Comparison of ENCODE assay signal across 8 cellular contexts in genomic region chrX:101659601-101660063, GRCh38. TPM values are rescaled to one million over a fixed set of nuclear protein-coding genes. Genes with fewer than 3 reads are reported as not detected.
A peak's percentile ranks its signal among the peaks of the same experiment; 100 is the strongest.
DNase-seq lines count a peak whose midpoint lies in the region; ATAC-seq, FAIRE-seq and TF ChIP-seq lines count a peak whose summit lies in the region.

Gene ARMCX2 (minus strand): TSS chrX:101659850. CDS start chrX:101657588, 2,262 bp downstream.

- H3K27ac ChIP-seq in GM12878 (ENCODE audit: control insufficient read depth, insufficient read depth) (no peak within 1 kb of the TSS), prostate gland (peak within 1 kb of the TSS; percentile 79 to 82)

- H3K36me3 ChIP-seq in GM12878 (ENCODE audit: control insufficient read depth in 2 of 2, insufficient read depth in 2 of 2, low read length in 1 of 2) (no peaks in the 10 kb centered on the region), prostate gland (no peaks in the 10 kb centered on the region)

- H3K27me3 ChIP-seq in GM12878 (replicated peaks in 1 of 2; ENCODE audit: control insufficient read depth in 2 of 2, insufficient read depth in 2 of 2, low read length in 1 of 2) (peaks cover 0 to 2% of the 10 kb centered on the region in 2 experiments; a peak in 1 of 4 replicates), prostate gland (replicated peaks; ENCODE audit: insufficient read depth) (no peaks in the 10 kb centered on the region)

- ATAC-seq in GM21825 (IDR thresholded peaks at IDR 0.05; ENCODE audit: unreplicated experiment): peak; percentile 64
- ATAC-seq in GM12878: peak; percentile 60
- no peak for ATAC-seq in esophagus mucosa

- H3K4me2 ChIP-seq in GM12878 (ENCODE audit: control insufficient read depth, insufficient read depth): peak within 1 kb of the TSS; percentile 76

- TF ChIP-seq RAD21 in GM12878 (IDR thresholded peaks at IDR 0.05; ENCODE audit: insufficient read depth, low read depth, low read length): no peak

- in situ Hi-C loops in GM12878 (cut with MboI): no loop called here

- 23% methylated on average over 14 of the region's 22 CpGs for WGBS in GM12878 (ENCODE audit: insufficient coverage, insufficient replicate concordance, low lambda C conversion rate, missing lambda C conversion rate)
- whole genome bisulfite sequencing in prostate gland: 2% methylated on average over 15 of the region's 22 CpGs

- BruUV-seq in GM12878 (replicated peaks; lab: Mats Ljungman, UMichigan): no TSS peak

- TF ChIP-seq EP300 in GM12878 (IDR thresholded peaks at IDR 0.05; ENCODE audit: borderline replicate concordance in 1 of 2, control insufficient read depth in 1 of 2, low read depth in 2 of 2, low read length in 2 of 2): no peak

- H3K9ac ChIP-seq in GM12878 (ENCODE audit: control insufficient read depth, insufficient read depth, low read length): peak within 1 kb of the TSS; percentile 33

- H3K9me3 ChIP-seq in GM12878 (replicated peaks; ENCODE audit: control insufficient read depth, insufficient read depth, low read length) (no peaks in the 10 kb centered on the region), prostate gland (no peaks in the 10 kb centered on the region)

- SMC1A ChIA-PET in GM12878 (lab: Charles Lee; ENCODE audit: uncharacterized antibody, unreplicated experiment): no interaction called here

- TF ChIP-seq POLR2A in GM12878 (IDR thresholded peaks at IDR 0.05; ENCODE audit: low read depth, low read length) (peak; percentile 94), prostate gland (IDR thresholded peaks at IDR 0.05) (peak; percentile 55)

- DNase-seq in Daoy (ENCODE audit: low read depth) (peak; percentile 69), NCI-H2196 treated with DMSO at 0.1 percent for 48 hours (lab: John Stamatoyannopoulos, UW; ENCODE audit: unreplicated experiment) (peak; percentile 13), GM12878 (ENCODE audit: low read depth, low spot score) (no peak), hypothalamus (lab: John Stamatoyannopoulos, UW) (peak in 46 of 51 donors; percentile 3 to 72 (median 36)), prostate gland (ENCODE audit: low spot score) (peak; percentile 45), T-helper 9 cell (no peak)

- no peaks in the 10 kb centered on the region for H3K79me2 ChIP-seq in GM12878 (ENCODE audit: control insufficient read depth, insufficient read depth, low read length)

- no peaks in the 10 kb centered on the region for H3K4me1 ChIP-seq in GM12878 (ENCODE audit: control insufficient read depth, insufficient read depth, low read length)
- H3K4me1 ChIP-seq in prostate gland (replicated peaks): no peaks in the 10 kb centered on the region

- peak within 1 kb of the TSS; percentile 83 for H2AFZ ChIP-seq in GM12878 (ENCODE audit: control insufficient read depth, low read depth, low read length)

- TF ChIP-seq CTCF in GM12878 (IDR thresholded peaks at IDR 0.05 in 2 of 3, conservative IDR thresholded peaks at IDR 0.05 in 1 of 3; ENCODE audit: control insufficient read depth in 2 of 3, extremely low read depth in 1 of 3, insufficient read depth in 1 of 3, low read depth in 3 of 3, low read length in 3 of 3) (no peak), prostate gland (IDR thresholded peaks at IDR 0.05) (no peak)

- CTCF ChIA-PET in GM12878 (lab: Yijun Ruan, JAX): no interaction called here

- no peak for FAIRE-seq in GM12878 (lab: Jason Lieb, UNC)

- POLR2A ChIA-PET in GM12878 (lab: Charles Lee): no interaction called here

- intact Hi-C loops in GM12878 (cut with micrococcal nuclease; ENCODE audit: unreplicated experiment) (no loop called here), prostate gland (cut with DNase I) (no loop called here)

- RAD21 ChIA-PET in GM12878 (lab: Charles Lee; ENCODE audit: unreplicated experiment): no interaction called here

- H4K20me1 ChIP-seq in GM12878 (ENCODE audit: control insufficient read depth, insufficient read depth): no peaks in the 10 kb centered on the region

- peak within 1 kb of the TSS; percentile 52 for H3K4me3 ChIP-seq in GM12878
- peak within 1 kb of the TSS; percentile 47 to 48 for H3K4me3 ChIP-seq in prostate gland

TF ChIP-seq in GM12878, 131 proteins besides CTCF, POLR2A, EP300 and RAD21 (continues in another document):
- peak; percentile 77 for TF ChIP-seq PKNOX1 (IDR thresholded peaks at IDR 0.05)
- no peak for TF ChIP-seq SREBF2 (IDR thresholded peaks at IDR 0.05; ENCODE audit: low read length)
- no peak for TF ChIP-seq E4F1 (IDR thresholded peaks at IDR 0.05; ENCODE audit: borderline replicate concordance, partially characterized antibody)
- TF ChIP-seq POU2F2 (IDR thresholded peaks at IDR 0.05; ENCODE audit: borderline replicate concordance, low read depth, low read length): peak; percentile 62; the same call in 1 of the 3 replicates
- no peak for TF ChIP-seq ZNF592 (IDR thresholded peaks at IDR 0.05)
- TF ChIP-seq TAF1 (IDR thresholded peaks at IDR 0.05; ENCODE audit: borderline replicate concordance, low read depth, low read length): peak; percentile 28; the same call in 1 of the 2 replicates

RNA-seq across cellular contexts. Expression of gene ARMCX2, which starts in this region (rescaled TPM):
- total RNA-seq in Daoy (2014; rRNA removed; shearing (Covaris generic)): 61.4 and 64.4 TPM in 2 replicates
- total RNA-seq in GM12878 (2013; cell fraction: nucleolus; rRNA removed): 10.4 and 14.5 TPM in 2 replicates
- 21.1 and 22.0 TPM in 2 replicates for total RNA-seq in GM12878 (2014; rRNA removed)
- total RNA-seq in GM12878 (2014; rRNA removed; fragmentation: Illumina TruSeq; extraction: Trizol): 15.0 and 19.8 TPM in 2 replicates
- total RNA-seq in GM12878 (2021): 23.7 and 25.6 TPM in 2 replicates
- 9.9 TPM for polyA plus RNA-seq in GM12878 (2011; ENCODE audit: low read depth)
- polyA plus RNA-seq in GM12878 (2011; rRNA removed): 0.23 and 0.26 TPM in 2 replicates
- 0.07 and 0.17 TPM in 2 replicates for polyA plus RNA-seq in GM12878 (2011; cell fraction: cytosol; rRNA removed)
- 0.07 and 0.10 TPM in 2 replicates for polyA plus RNA-seq in GM12878 (2011; cell fraction: nucleus; rRNA removed)
- 14.4 and 21.9 TPM in 2 replicates for polyA plus RNA-seq in GM12878 (2012)
- polyA plus RNA-seq in GM12878 (2014; fragmentation: Illumina TruSeq; extraction: Trizol): 23.2 and 25.5 TPM in 2 replicates
- 1 to 10 TPM; 3.9 to 6.2 TPM for polyA plus RNA-seq in GM12878 (2014; fragmentation: Nextera tagmentation; extraction: Ambion mirVana)
- polyA plus RNA-seq in GM12878 (2014; rRNA removed): 15.1 and 18.3 TPM in 2 replicates
- 1 to 10 TPM; 6.0 to 8.1 TPM for polyA plus RNA-seq in GM12878 (2016; fragmentation: Nextera tagmentation; extraction: Ambion mirVana)
- 0.37 TPM in 1 of 2 replicates, not detected in the other for polyA minus RNA-seq in GM12878 (2011; rRNA and poly(A)+ RNA removed)
- polyA minus RNA-seq in GM12878 (2011; cell fraction: cytosol; rRNA and poly(A)+ RNA removed): not detected in 2 replicates
- not detected in 2 replicates for polyA minus RNA-seq in GM12878 (2011; cell fraction: nucleus; rRNA and poly(A)+ RNA removed)
- 10 to 100 TPM; 26.4 to 58.6 TPM for total RNA-seq in prostate gland
- total RNA-seq in esophagus mucosa: 3.4 TPM

Comparison
In these comparisons a context has a peak if more than half of its experiments do, and no peak if none do; other contexts are left out.
1. DNase-seq: peak in Daoy (single experiment), NCI-H2196 treated with DMSO at 0.1 percent for 48 hours (single experiment), hypothalamus (46 of 51) and prostate gland (single experiment); none in GM12878 (single experiment) and T-helper 9 cell (single experiment).